8 cellular contexts compared by ENCODE assay signal in the genomic region with DNA sequence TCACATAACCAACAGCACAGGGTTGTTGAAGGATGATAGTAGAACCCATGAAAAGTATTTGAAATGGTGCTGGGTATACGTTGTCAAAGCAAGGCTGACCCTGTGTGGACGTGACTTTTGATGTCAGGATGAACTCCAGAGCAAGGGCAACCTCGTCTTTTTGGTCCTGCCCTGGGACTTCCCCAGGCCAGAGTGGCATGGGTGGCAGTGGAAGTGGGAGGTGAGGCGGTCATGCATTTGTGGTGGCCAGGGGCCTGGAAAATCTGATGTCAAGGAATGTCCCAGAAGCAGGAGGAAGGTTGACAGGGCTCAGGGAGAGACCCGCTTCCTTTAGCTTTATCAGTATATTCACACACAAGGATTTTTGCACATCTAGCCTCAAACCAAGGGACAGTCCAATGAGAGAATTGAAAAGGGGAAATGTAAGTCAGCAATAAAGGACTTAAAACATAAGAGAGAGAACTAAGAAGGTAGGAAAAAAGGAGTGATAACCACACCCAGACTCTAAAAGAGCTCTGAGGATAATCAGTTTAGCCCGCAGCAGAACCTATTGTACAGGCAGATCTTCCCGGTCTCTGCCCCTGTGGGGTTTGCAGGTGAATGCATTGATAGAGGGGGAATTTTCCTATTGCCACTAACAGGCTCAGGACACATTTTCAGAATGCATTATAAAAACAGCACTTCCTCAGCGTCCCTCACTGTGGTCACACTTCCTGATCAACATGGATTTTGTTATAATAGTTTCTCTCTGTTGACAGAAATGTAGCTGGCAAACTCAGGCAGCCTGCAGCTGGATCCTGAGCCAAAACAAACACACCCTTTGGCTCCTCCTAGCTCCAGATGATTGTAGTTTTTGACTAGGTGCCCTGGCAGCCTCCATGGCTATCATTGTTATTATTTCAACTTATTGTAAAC.
DNase-seq lines count a peak whose midpoint lies in the region; ATAC-seq, FAIRE-seq and TF ChIP-seq lines count a peak whose summit lies in the region.

No MANE protein-coding gene starts in this region.

- in situ Hi-C loops in KBM-7 (cut with MboI; ENCODE audit: low pct_unique_long_range_greater_than_20kb, low sequenced_read_pairs), result no loop called here

- no peak for TF ChIP-seq CTCF in kidney (IDR thresholded peaks at IDR 0.05; ENCODE audit: borderline replicate concordance, extremely low read depth, insufficient read depth)

- DNase-seq in A172 (ENCODE audit: low spot score) (peak; percentile 65), LHCN-M2 (ENCODE audit: low read depth) (peak; percentile 50), adipocyte (ENCODE audit: low read depth) (peak; percentile 87), kidney (no peak), KBM-7 (no peak)

- H3K4me3 ChIP-seq in adipocyte (ENCODE audit: low read length), result peak overlapping the region; percentile 19
- peak overlapping the region in 1 of 2 donors; percentile 10 for H3K4me3 ChIP-seq in kidney (ENCODE audit: low read length in 2 of 2)

- H3K27me3 ChIP-seq in adipocyte (replicated peaks; ENCODE audit: control insufficient read depth, insufficient read depth, low read length), result no peaks in the 10 kb centered on the region

- intact Hi-C loops in kidney (cut with DNase I), result no loop called here

- H3K27ac ChIP-seq in kidney (ENCODE audit: low read depth in 2 of 2, low read length in 2 of 2), result no peak overlapping the region

- H3K9ac ChIP-seq in adipocyte (ENCODE audit: low read length), result no peak overlapping the region
- H3K9ac ChIP-seq in kidney (ENCODE audit: low read length in 2 of 2), result no peak overlapping the region

- H3K36me3 ChIP-seq in adipocyte (ENCODE audit: control insufficient read depth, insufficient read depth, low read length, severe bottlenecking) (no peaks in the 10 kb centered on the region), kidney (ENCODE audit: control insufficient read depth in 1 of 2, insufficient read depth in 2 of 2, low read length in 2 of 2) (no peaks in the 10 kb centered on the region)

- H3K4me1 ChIP-seq in adipocyte (ENCODE audit: control insufficient read depth, insufficient read depth, low read length) (peaks cover 8% of the 10 kb centered on the region), kidney (ENCODE audit: control insufficient read depth in 1 of 2, insufficient read depth in 1 of 2, low read depth in 1 of 2, low read length in 2 of 2) (peaks cover 0 to 4% of the 10 kb centered on the region in 2 donors)

- ATAC-seq in HG02610 (IDR thresholded peaks at IDR 0.05; ENCODE audit: unreplicated experiment), result no peak
- ATAC-seq in GM18909 (IDR thresholded peaks at IDR 0.05; ENCODE audit: poor library complexity, unreplicated experiment), result no peak
- no peak for ATAC-seq in GM19324 (IDR thresholded peaks at IDR 0.05; ENCODE audit: low FRiP score, unreplicated experiment)

- FAIRE-seq in kidney (lab: Jason Lieb, UNC), result peak; percentile 85

- H3K9me3 ChIP-seq in adipocyte (ENCODE audit: control insufficient read depth, low read length), result no peaks in the 10 kb centered on the region
- H3K9me3 ChIP-seq in kidney (ENCODE audit: control insufficient read depth in 1 of 2, low read length in 2 of 2), result no peaks in the 10 kb centered on the region

Comparison
In these comparisons a context has a peak if more than half of its experiments do, and no peak if none do; other contexts are left out.
1. DNase-seq: peak in A172 (single experiment), LHCN-M2 (single experiment) and adipocyte (single experiment); none in kidney (single experiment) and KBM-7 (single experiment).